Comparison of ENCODE assay signal across 8 cellular contexts in genomic region chr11:13207665-13208594, GRCh38.
A peak's percentile ranks its signal among the peaks of the same experiment; 100 is the strongest.
DNase-seq lines count a peak whose midpoint lies in the region; ATAC-seq lines count a peak whose summit lies in the region.

No MANE protein-coding gene starts in this region.

- H3K4me3 ChIP-seq in right cardiac atrium (ENCODE audit: low read length): peak overlapping the region; percentile 46

- peak overlapping the region; percentile 69 for H3K27ac ChIP-seq in right cardiac atrium (ENCODE audit: low read length)

- no peaks in the 10 kb centered on the region for H3K9me3 ChIP-seq in right cardiac atrium (ENCODE audit: control insufficient read depth, low read length)

- H3K27me3 ChIP-seq in right cardiac atrium (ENCODE audit: control insufficient read depth, insufficient read depth): no peaks in the 10 kb centered on the region

- ATAC-seq in right cardiac atrium: peak; percentile 74 to 82
- ATAC-seq in sciatic nerve: peak; percentile 77
- ATAC-seq in HG03280 (IDR thresholded peaks at IDR 0.05; ENCODE audit: unreplicated experiment): no peak
- ATAC-seq in HG03159 (IDR thresholded peaks at IDR 0.05; ENCODE audit: unreplicated experiment): no peak

- DNase-seq in ELF-1 (ENCODE audit: low read depth, low spot score): peak; percentile 30
- DNase-seq in NCI-H69 (lab: John Stamatoyannopoulos, UW): peak; percentile 72
- peak; percentile 96 for DNase-seq in amniotic epithelial cell (ENCODE audit: low read depth)
- peak; percentile 43 to 72 (median 48) for DNase-seq in right cardiac atrium
- DNase-seq in sciatic nerve (ENCODE audit: low spot score): no peak
- DNase-seq in DMS114 treated with DMSO at 0.1 percent for 48 hours (lab: John Stamatoyannopoulos, UW; ENCODE audit: unreplicated experiment): no peak

- WGBS in right cardiac atrium: 17% methylated on average over 16 of the region's 16 CpGs

- intact Hi-C loops in right cardiac atrium (cut with DNase I) (loop anchor here in 1 of 4 donors (10.0 kb wide), 1 partner anchor 137 kb away; no protein-coding TSS in a partner anchor), sciatic nerve (cut with DNase I) (no loop called here)

- H3K4me1 ChIP-seq in right cardiac atrium (ENCODE audit: control insufficient read depth, insufficient read depth, low read length): peaks cover 6% of the 10 kb centered on the region

Comparison
In these comparisons a context has a peak if more than half of its experiments do, and no peak if none do; other contexts are left out.
1. DNase-seq: peak in ELF-1 (single experiment), NCI-H69 (single experiment), amniotic epithelial cell (single experiment) and right cardiac atrium (3 of 3); none in sciatic nerve (single experiment) and DMS114 treated with DMSO at 0.1 percent for 48 hours (single experiment).
2. ATAC-seq: peak in right cardiac atrium (2 of 2) and sciatic nerve (single experiment); none in HG03280 (single experiment) and HG03159 (single experiment).